ENCODE assay signal across 18 cellular contexts in the genomic region with DNA sequence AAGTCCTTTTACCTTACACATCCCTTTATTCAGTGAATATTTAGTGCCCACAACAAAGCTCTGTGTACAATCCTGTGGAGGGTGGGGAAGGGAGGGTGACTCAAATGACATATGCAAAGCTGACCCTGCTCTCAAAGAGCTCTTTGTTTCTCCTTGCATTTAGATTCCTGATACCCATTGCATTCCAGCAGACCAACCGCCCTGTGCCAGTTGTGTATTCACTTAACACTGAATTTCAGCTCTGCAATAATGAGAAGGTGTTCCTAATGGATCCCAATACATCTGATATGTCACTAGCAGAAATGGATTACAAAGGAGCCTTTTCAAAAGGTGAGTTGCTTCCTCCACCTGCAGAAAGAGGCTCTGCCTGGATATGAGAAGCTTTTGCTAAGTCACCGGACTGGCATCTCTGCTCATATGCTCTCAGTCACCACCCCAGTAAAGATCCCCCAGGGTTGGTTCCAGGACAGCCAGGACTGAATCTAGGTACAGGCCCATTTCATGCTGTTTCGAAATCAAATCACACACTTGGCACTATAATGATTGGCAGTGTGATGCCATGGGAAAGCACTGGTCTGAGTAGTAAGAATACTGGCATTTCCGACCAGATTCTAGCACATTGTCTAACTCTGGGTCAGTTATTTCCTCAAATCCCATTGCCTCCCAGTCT. TPM values are rescaled to one million over a fixed set of nuclear protein-coding genes. Genes with fewer than 3 reads are reported as not detected.
A peak's percentile ranks its signal among the peaks of the same experiment; 100 is the strongest.
DNase-seq lines count a peak whose midpoint lies in the region; ATAC-seq, FAIRE-seq and TF ChIP-seq lines count a peak whose summit lies in the region.
"Had no signal": no experiment of that assay in that cellular context is flagged by ENCODE, and none has a peak within 500 bp of the region (broad histone marks: within the 10 kb centered on the region; RNA-seq: fewer than 3 reads in every experiment).

No MANE protein-coding gene starts in this region.

- H3K27ac ChIP-seq in RWPE2 (ENCODE audit: poor library complexity, severe bottlenecking) (peak overlapping the region; percentile 71), foreskin keratinocyte (peak overlapping the region; percentile 21), pancreas (peak overlapping the region; percentile 35 to 73 (median 57)), heart left ventricle (no peak overlapping the region)
- H3K27ac ChIP-seq: ascending aorta, coronary artery had no signal

- TF ChIP-seq POLR2A in H54 (IDR thresholded peaks at IDR 0.05; ENCODE audit: low read depth, low read length) (no peak), heart left ventricle (IDR thresholded peaks at IDR 0.05) (no peak)

- H3K9me3 ChIP-seq in RWPE2 (ENCODE audit: severe bottlenecking) (no peaks in the 10 kb centered on the region), pancreas (no peaks in the 10 kb centered on the region), heart left ventricle (peaks cover 0 to 6% (median 0%) of the 10 kb centered on the region in 12 donors)
- H3K9me3 ChIP-seq: ascending aorta had no signal

- peak; percentile 62 for FAIRE-seq in H54 (lab: Jason Lieb, UNC)
- FAIRE-seq in pancreas (lab: Jason Lieb, UNC) = no peak
- FAIRE-seq in HTR-8/SVneo (lab: Jason Lieb, UNC) = no peak

- H3K27me3 ChIP-seq in RWPE2 (ENCODE audit: insufficient read depth, poor library complexity, severe bottlenecking) = no peaks in the 10 kb centered on the region
- no peaks in the 10 kb centered on the region for H3K27me3 ChIP-seq in foreskin keratinocyte
- H3K27me3 ChIP-seq in pancreas = no peaks in the 10 kb centered on the region
- no peaks in the 10 kb centered on the region for H3K27me3 ChIP-seq in heart left ventricle
- H3K27me3 ChIP-seq: ascending aorta had no signal

- DNase-seq in H54 (ENCODE audit: insufficient read length, low spot score) (no peak), RWPE2 (ENCODE audit: low spot score) (no peak), foreskin keratinocyte (peak; percentile 81 to 87), pancreas (peak in 2 of 6 donors; percentile 18 to 32), NCI-H2081 (lab: John Stamatoyannopoulos, UW) (no peak), NCI-H345 treated with DMSO at 0.1 percent for 48 hours (lab: John Stamatoyannopoulos, UW; ENCODE audit: unreplicated experiment) (no peak), HTR-8/SVneo (ENCODE audit: insufficient read length, low spot score) (no peak), heart left ventricle (no peak)
- DNase-seq: activated CD4-positive, alpha-beta T cell treated with anti-CD3 and anti-CD28 coated beads, Interleukin-2, amount 10 ng/mL, durations not matched to agents 7 days and 5 days; activated naive CD4-positive, alpha-beta T cell treated with Interleukin-2 at 50 U/mL for 16 hours; activated T-cell treated with anti-CD3 and anti-CD28 coated beads for 4 hours; EL; mesenchymal stem cell; NCI-H2107; NCI-H82; stimulated activated CD4-positive, alpha-beta T cell treated with anti-CD3 and anti-CD28 coated beads, Interleukin-4, amount 100 ng/mL, for 1 hour had no signal

- TF ChIP-seq CTCF in RWPE2 (IDR thresholded peaks at IDR 0.05; ENCODE audit: poor library complexity, severe bottlenecking) = no peak
- no peak for TF ChIP-seq CTCF in foreskin keratinocyte (conservative IDR thresholded peaks at IDR 0.05)
- TF ChIP-seq CTCF in pancreas (IDR thresholded peaks at IDR 0.05) = no peak
- TF ChIP-seq CTCF in heart left ventricle (IDR thresholded peaks at IDR 0.05) = no peak

- H3K36me3 ChIP-seq in RWPE2 (ENCODE audit: low read depth) = no peaks in the 10 kb centered on the region
- no peaks in the 10 kb centered on the region for H3K36me3 ChIP-seq in pancreas
- no peaks in the 10 kb centered on the region for H3K36me3 ChIP-seq in heart left ventricle
- H3K36me3 ChIP-seq: ascending aorta had no signal

- H3K4me1 ChIP-seq in RWPE2 (ENCODE audit: insufficient read depth, poor library complexity, severe bottlenecking) (peaks cover 26% of the 10 kb centered on the region), foreskin keratinocyte (peaks cover 29% of the 10 kb centered on the region), pancreas (no peaks in the 10 kb centered on the region), heart left ventricle (no peaks in the 10 kb centered on the region)
- H3K4me1 ChIP-seq: ascending aorta had no signal

- WGBS in pancreas, 2 donors = 66 to 70% methylated on average over 4 of the region's 4 CpGs
- 84 to 95% (median 88%) methylated on average over 4 of the region's 4 CpGs for WGBS in heart left ventricle, 4 donors

- ATAC-seq in RWPE2 (ENCODE audit: low read depth) (peak; percentile 72), foreskin keratinocyte (peak; percentile 77), pancreas (peak; percentile 80 to 95 (median 88)), heart left ventricle (no peak)

- H3K4me3 ChIP-seq in RWPE2 (ENCODE audit: severe bottlenecking) = no peak overlapping the region
- no peak overlapping the region for H3K4me3 ChIP-seq in pancreas
- no peak overlapping the region for H3K4me3 ChIP-seq in heart left ventricle
- H3K4me3 ChIP-seq: ascending aorta, coronary artery had no signal

- intact Hi-C loops in pancreas (cut with DNase I) (no loop called here), heart left ventricle (cut with DNase I) (no loop called here)

RNA-seq across cellular contexts. Expression of gene ANXA3, which starts 17.1 kb away (rescaled TPM):
- total RNA-seq in foreskin keratinocyte (407 and 415 TPM in 2 replicates), pancreas (10 to 100 TPM; 18.7 to 53.3 (median 22.0) TPM), heart left ventricle (100 to 1,000 TPM in 1 of 9 donors, 10 to 100 TPM in 8; 12.9 to 119 (median 28.7) TPM)
- polyA plus RNA-seq in foreskin keratinocyte (361 and 377 TPM in 2 replicates), pancreas (10 to 100 TPM; 52.2 to 64.8 TPM), heart left ventricle (10 to 100 TPM; 25.3 to 92.6 TPM)

Comparison
In these comparisons a context has a peak if more than half of its experiments do, and no peak if none do; other contexts are left out.
1. DNase-seq: peak in foreskin keratinocyte (2 of 2); none in H54 (single experiment), RWPE2 (single experiment), NCI-H2081 (0 of 2), NCI-H345 treated with DMSO at 0.1 percent for 48 hours (single experiment), HTR-8/SVneo (single experiment) and heart left ventricle (0 of 5).
2. ATAC-seq: peak in RWPE2 (single experiment), foreskin keratinocyte (single experiment) and pancreas (4 of 4); none in heart left ventricle (0 of 4).
3. H3K27ac ChIP-seq: peak in RWPE2 (single experiment), foreskin keratinocyte (single experiment) and pancreas (4 of 4); none in heart left ventricle (0 of 12).